In genomic region chr10:1120761-1121160, GRCh38 we compare ENCODE assay signal across 21 cellular contexts.
DNase-seq lines count a peak whose midpoint lies in the region.
"Had no signal": no experiment of that assay in that cellular context is flagged by ENCODE, and none has a peak within 500 bp of the region (broad histone marks: within the 10 kb centered on the region; RNA-seq: fewer than 3 reads in every experiment).

No MANE protein-coding gene starts in this region.

- DNase-seq in C1 segment of cervical spinal cord (lab: John Stamatoyannopoulos, UW), result peak in 9 of 14 donors; percentile 21 to 75 (median 65)
- DNase-seq in astrocyte of the hippocampus (ENCODE audit: low read depth, low spot score), result peak; percentile 16
- peak; percentile 76 for DNase-seq in myocyte (ENCODE audit: low read depth)
- DNase-seq in COR-L47 (lab: John Stamatoyannopoulos, UW), result no peak
- DNase-seq in globus pallidus (ENCODE audit: low spot score), result no peak
- no peak for DNase-seq in NCI-H2029 treated with DMSO at 0.1 percent for 48 hours (lab: John Stamatoyannopoulos, UW)
- DNase-seq: activated CD4-positive, alpha-beta T cell treated with anti-CD3 and anti-CD28 coated beads, Interleukin-2, amount 10 ng/mL, durations not matched to agents 24 days and 14 days; activated naive CD8-positive, alpha-beta T cell treated with anti-CD3 and anti-CD28 coated beads, Interleukin-2, amount 50 U/mL, for 24 hours; AML-193; Calu3; Kasumi-1; left cardiac atrium; NCI-H2081; NCI-H510A treated with DMSO at 0.1 percent for 48 hours; RPMI8226; stimulated activated CD4-positive, alpha-beta T cell treated with anti-CD3 and anti-CD28 coated beads, Interleukin-2, amount 100 ng/mL, for 48 hours; stimulated activated naive CD4-positive, alpha-beta T cell had no signal

- peak overlapping the region; percentile 31 for H3K4me2 ChIP-seq in skeletal muscle satellite cell (ENCODE audit: low read length)

- H3K36me3 ChIP-seq in skeletal muscle satellite cell (ENCODE audit: insufficient read depth, low read length), result peaks cover 70% of the 10 kb centered on the region
- H3K36me3 ChIP-seq: breast epithelium had no signal

- H3K9ac ChIP-seq in skeletal muscle satellite cell (ENCODE audit: low read depth, low read length), result no peak overlapping the region

- H3K4me3 ChIP-seq in skeletal muscle satellite cell (ENCODE audit: low read length), result no peak overlapping the region
- H3K4me3 ChIP-seq: breast epithelium, prostate gland, thoracic aorta had no signal

- H3K9me3 ChIP-seq in skeletal muscle satellite cell (replicated peaks; ENCODE audit: low read length), result no peaks in the 10 kb centered on the region
- H3K9me3 ChIP-seq: breast epithelium, prostate gland, thoracic aorta had no signal

- no peaks in the 10 kb centered on the region for H3K27me3 ChIP-seq in skeletal muscle satellite cell (ENCODE audit: control insufficient read depth, insufficient read depth, low read length)
- H3K27me3 ChIP-seq: breast epithelium had no signal

- H3K4me1 ChIP-seq in skeletal muscle satellite cell (ENCODE audit: control insufficient read depth, insufficient read depth, low read length), result peaks cover 4% of the 10 kb centered on the region
- H3K4me1 ChIP-seq: breast epithelium had no signal

Comparison
In these comparisons a context has a peak if more than half of its experiments do, and no peak if none do; other contexts are left out.
1. DNase-seq: peak in C1 segment of cervical spinal cord (9 of 14), astrocyte of the hippocampus (single experiment) and myocyte (single experiment); none in COR-L47 (single experiment), globus pallidus (single experiment) and NCI-H2029 treated with DMSO at 0.1 percent for 48 hours (single experiment).